19 cellular contexts compared by ENCODE assay signal in genomic region chr1:10816743-10817369, GRCh38. TPM values are rescaled to one million over a fixed set of nuclear protein-coding genes. Genes with fewer than 3 reads are reported as not detected.
A peak's percentile ranks its signal among the peaks of the same experiment; 100 is the strongest.
DNase-seq lines count a peak whose midpoint lies in the region; ATAC-seq, FAIRE-seq and TF ChIP-seq lines count a peak whose summit lies in the region.
"Had no signal": no experiment of that assay in that cellular context is flagged by ENCODE, and none has a peak within 500 bp of the region (broad histone marks: within the 10 kb centered on the region; RNA-seq: fewer than 3 reads in every experiment).

No MANE protein-coding gene starts in this region.

- H3K36me3 ChIP-seq in SK-N-SH (replicated peaks in 1 of 2; ENCODE audit: control insufficient read depth in 1 of 2, insufficient read depth in 2 of 2, low read length in 1 of 2), result no peaks in the 10 kb centered on the region
- no peaks in the 10 kb centered on the region for H3K36me3 ChIP-seq in kidney (ENCODE audit: control insufficient read depth in 1 of 2, insufficient read depth in 2 of 2, low read length in 2 of 2)

- H2AFZ ChIP-seq in SK-N-SH (ENCODE audit: low read depth), result no peak overlapping the region

- peak overlapping the region; percentile 74 for H3K27ac Mint-ChIP-seq in progenitor cell of endocrine pancreas
- H3K27ac Mint-ChIP-seq: CD8-positive, alpha-beta T cell had no signal

- CTCF ChIA-PET in SK-N-SH (lab: Yijun Ruan, JAX) (interaction anchor here (0.6 to 1.4 kb wide), 2 partner anchors 16 to 49 kb away, joined by 3 read pairs; no protein-coding TSS in a partner anchor), RWPE1 (lab: Yijun Ruan, JAX) (no interaction called here)

- POLR2A ChIA-PET in SK-N-SH (lab: Yijun Ruan, JAX), result no interaction called here
- POLR2A ChIA-PET in RWPE1 (lab: Yijun Ruan, JAX; ENCODE audit: low non-redundant PET), result interaction anchor here (0.6 kb wide), 1 partner anchor 296 kb away, joined by 3 read pairs; no protein-coding TSS in a partner anchor

- 47% methylated on average over 8 of the region's 13 CpGs for WGBS in SK-N-SH (ENCODE audit: low lambda C conversion rate)

- intact Hi-C loops in kidney (cut with DNase I), result no loop called here

- no peaks in the 10 kb centered on the region; the same call in 1 of the 2 replicates for H3K27me3 ChIP-seq in SK-N-SH (ENCODE audit: insufficient read depth)

- H3K9me2 ChIP-seq in SK-N-SH, result no peaks in the 10 kb centered on the region

- H3K27ac ChIP-seq in SK-N-SH (ENCODE audit: low read depth in 2 of 2, low read length in 1 of 2) (no peak overlapping the region), RWPE1 (peak overlapping the region; percentile 82), kidney (ENCODE audit: low read depth in 2 of 2, low read length in 2 of 2) (no peak overlapping the region)

- H3K9me3 Mint-ChIP-seq in progenitor cell of endocrine pancreas (ENCODE audit: low read depth), result no peaks in the 10 kb centered on the region
- H3K9me3 Mint-ChIP-seq: CD8-positive, alpha-beta T cell had no signal

- H3K4me1 ChIP-seq in SK-N-SH (ENCODE audit: control insufficient read depth in 1 of 2, insufficient read depth in 2 of 2, low read depth in 1 of 2, low read length in 1 of 2) (no peaks in the 10 kb centered on the region; a peak in 1 of 4 replicates), kidney (ENCODE audit: control insufficient read depth in 1 of 2, insufficient read depth in 1 of 2, low read depth in 1 of 2, low read length in 2 of 2) (no peaks in the 10 kb centered on the region)

- H4K20me1 ChIP-seq in SK-N-SH (ENCODE audit: insufficient read depth), result no peaks in the 10 kb centered on the region

- H3K4me1 Mint-ChIP-seq in progenitor cell of endocrine pancreas (ENCODE audit: low read depth), result peaks cover 20% of the 10 kb centered on the region

- no peaks in the 10 kb centered on the region for H3K36me3 Mint-ChIP-seq in progenitor cell of endocrine pancreas (ENCODE audit: insufficient read depth)
- H3K36me3 Mint-ChIP-seq: CD8-positive, alpha-beta T cell had no signal

- no peaks in the 10 kb centered on the region for H3K9me3 ChIP-seq in SK-N-SH
- no peaks in the 10 kb centered on the region for H3K9me3 ChIP-seq in kidney (ENCODE audit: control insufficient read depth in 1 of 2, low read length in 2 of 2)

- no peaks in the 10 kb centered on the region for H3F3A ChIP-seq in SK-N-SH (replicated peaks; ENCODE audit: insufficient read depth)

- ATAC-seq in SK-N-SH treated with all-trans-retinoic acid at 6 μM for 48 hours, result no peak
- ATAC-seq in HG03175 (IDR thresholded peaks at IDR 0.05; ENCODE audit: unreplicated experiment), result no peak
- ATAC-seq: CD8-positive, alpha-beta T cell had no signal

- H3K27me3 Mint-ChIP-seq in progenitor cell of endocrine pancreas, result peaks cover 18% of the 10 kb centered on the region

- H3K4me3 Mint-ChIP-seq in progenitor cell of endocrine pancreas (ENCODE audit: low read depth), result no peak overlapping the region
- H3K4me3 Mint-ChIP-seq: CD8-positive, alpha-beta T cell had no signal

- H3K9ac ChIP-seq in SK-N-SH, result no peak overlapping the region
- no peak overlapping the region for H3K9ac ChIP-seq in kidney (ENCODE audit: low read length in 2 of 2)

- DNase-seq in SK-N-SH (no peak), RWPE1 (ENCODE audit: low spot score) (no peak), kidney (peak; percentile 38), progenitor cell of endocrine pancreas (ENCODE audit: low spot score, unreplicated experiment) (no peak), NCI-H748 (lab: John Stamatoyannopoulos, UW; ENCODE audit: unreplicated experiment) (no peak), Ammon's horn (ENCODE audit: low spot score) (no peak)
- DNase-seq: 8988T; AML-193; CD8-positive, alpha-beta T cell; COR-L47; DMS153; DMS79 treated with DMSO at 0.1 percent for 48 hours; GDM1; HCEC 1CT; IMR-90 had no signal

- no peak overlapping the region for H3K4me2 ChIP-seq in SK-N-SH

- TF ChIP-seq CTCF in SK-N-SH (IDR thresholded peaks at IDR 0.05) (no peak), RWPE1 (conservative IDR thresholded peaks at IDR 0.05; ENCODE audit: low read depth) (no peak), kidney (IDR thresholded peaks at IDR 0.05; ENCODE audit: borderline replicate concordance, extremely low read depth, insufficient read depth) (no peak), progenitor cell of endocrine pancreas (IDR thresholded peaks at IDR 0.05; ENCODE audit: unreplicated experiment) (no peak)

- H3K4me3 ChIP-seq in SK-N-SH (ENCODE audit: low read depth in 2 of 2, low read length in 1 of 2) (no peak overlapping the region), kidney (ENCODE audit: low read length in 2 of 2) (no peak overlapping the region)

- no peak for TF ChIP-seq EP300 in SK-N-SH (IDR thresholded peaks at IDR 0.05; ENCODE audit: borderline replicate concordance in 1 of 2, low read depth in 1 of 2, low read length in 1 of 2)

- no peaks in the 10 kb centered on the region for H3K79me2 ChIP-seq in SK-N-SH (ENCODE audit: insufficient read depth)

- no peak for TF ChIP-seq RAD21 in SK-N-SH (IDR thresholded peaks at IDR 0.05; ENCODE audit: low read length)

- no peak for FAIRE-seq in kidney (lab: Jason Lieb, UNC)
- FAIRE-seq: D721Med, GM12892 had no signal

TF ChIP-seq in SK-N-SH, 30 proteins besides CTCF, POLR2A, EP300 and RAD21 (continues in another document):
- TF ChIP-seq REST (IDR thresholded peaks at IDR 0.05; ENCODE audit: low read depth, low read length) (peak; percentile 72), MAX (IDR thresholded peaks at IDR 0.05; ENCODE audit: low read depth) (no peak), RCOR1 (IDR thresholded peaks at IDR 0.05; ENCODE audit: low read length) (no peak), RXRA (IDR thresholded peaks at IDR 0.05; ENCODE audit: borderline replicate concordance, low read depth) (no peak)

TF ChIP-seq in SK-N-SH treated with all-trans-retinoic acid at 6 μM for 48 hours, 23 proteins besides CTCF, POLR2A, EP300 and RAD21 (continues in another document):
- TF ChIP-seq PATZ1 (CRISPR knock-in tag; IDR thresholded peaks at IDR 0.05; ENCODE audit: borderline replicate concordance) (no peak), ZNF70 (CRISPR knock-in tag; IDR thresholded peaks at IDR 0.05) (no peak), CSDC2 (CRISPR knock-in tag; IDR thresholded peaks at IDR 0.05) (no peak), TCF4 (CRISPR knock-in tag; IDR thresholded peaks at IDR 0.05; ENCODE audit: borderline replicate concordance) (no peak), ESRRG (CRISPR knock-in tag; IDR thresholded peaks at IDR 0.05) (no peak), ZFP3 (CRISPR knock-in tag; IDR thresholded peaks at IDR 0.05) (no peak)
- TF ChIP-seq, protein P1, sequence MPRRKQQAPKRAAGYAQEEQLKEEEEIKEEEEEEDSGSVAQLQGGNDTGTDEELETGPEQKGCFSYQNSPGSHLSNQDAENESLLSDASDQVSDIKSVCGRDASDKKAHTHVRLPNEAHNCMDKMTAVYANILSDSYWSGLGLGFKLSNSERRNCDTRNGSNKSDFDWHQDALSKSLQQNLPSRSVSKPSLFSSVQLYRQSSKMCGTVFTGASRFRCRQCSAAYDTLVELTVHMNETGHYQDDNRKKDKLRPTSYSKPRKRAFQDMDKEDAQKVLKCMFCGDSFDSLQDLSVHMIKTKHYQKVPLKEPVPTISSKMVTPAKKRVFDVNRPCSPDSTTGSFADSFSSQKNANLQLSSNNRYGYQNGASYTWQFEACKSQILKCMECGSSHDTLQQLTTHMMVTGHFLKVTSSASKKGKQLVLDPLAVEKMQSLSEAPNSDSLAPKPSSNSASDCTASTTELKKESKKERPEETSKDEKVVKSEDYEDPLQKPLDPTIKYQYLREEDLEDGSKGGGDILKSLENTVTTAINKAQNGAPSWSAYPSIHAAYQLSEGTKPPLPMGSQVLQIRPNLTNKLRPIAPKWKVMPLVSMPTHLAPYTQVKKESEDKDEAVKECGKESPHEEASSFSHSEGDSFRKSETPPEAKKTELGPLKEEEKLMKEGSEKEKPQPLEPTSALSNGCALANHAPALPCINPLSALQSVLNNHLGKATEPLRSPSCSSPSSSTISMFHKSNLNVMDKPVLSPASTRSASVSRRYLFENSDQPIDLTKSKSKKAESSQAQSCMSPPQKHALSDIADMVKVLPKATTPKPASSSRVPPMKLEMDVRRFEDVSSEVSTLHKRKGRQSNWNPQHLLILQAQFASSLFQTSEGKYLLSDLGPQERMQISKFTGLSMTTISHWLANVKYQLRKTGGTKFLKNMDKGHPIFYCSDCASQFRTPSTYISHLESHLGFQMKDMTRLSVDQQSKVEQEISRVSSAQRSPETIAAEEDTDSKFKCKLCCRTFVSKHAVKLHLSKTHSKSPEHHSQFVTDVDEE (CRISPR knock-in tag; IDR thresholded peaks at IDR 0.05), result no peak
- TF ChIP-seq, protein P2, sequence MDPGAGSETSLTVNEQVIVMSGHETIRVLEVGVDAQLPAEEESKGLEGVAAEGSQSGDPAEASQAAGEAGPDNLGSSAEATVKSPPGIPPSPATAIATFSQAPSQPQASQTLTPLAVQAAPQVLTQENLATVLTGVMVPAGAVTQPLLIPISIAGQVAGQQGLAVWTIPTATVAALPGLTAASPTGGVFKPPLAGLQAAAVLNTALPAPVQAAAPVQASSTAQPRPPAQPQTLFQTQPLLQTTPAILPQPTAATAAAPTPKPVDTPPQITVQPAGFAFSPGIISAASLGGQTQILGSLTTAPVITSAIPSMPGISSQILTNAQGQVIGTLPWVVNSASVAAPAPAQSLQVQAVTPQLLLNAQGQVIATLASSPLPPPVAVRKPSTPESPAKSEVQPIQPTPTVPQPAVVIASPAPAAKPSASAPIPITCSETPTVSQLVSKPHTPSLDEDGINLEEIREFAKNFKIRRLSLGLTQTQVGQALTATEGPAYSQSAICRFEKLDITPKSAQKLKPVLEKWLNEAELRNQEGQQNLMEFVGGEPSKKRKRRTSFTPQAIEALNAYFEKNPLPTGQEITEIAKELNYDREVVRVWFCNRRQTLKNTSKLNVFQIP (CRISPR knock-in tag; IDR thresholded peaks at IDR 0.05; ENCODE audit: borderline replicate concordance, low read depth), result no peak

RNA-seq across cellular contexts. Expression of gene CASZ1, which starts 20.4 kb away (rescaled TPM):
- polyA plus RNA-seq in SK-N-SH (2012; rRNA removed) (0.37 and 0.51 TPM in 2 replicates), kidney (ENCODE audit: insufficient read depth, low read depth, low replicate concordance) (10.1 TPM)
- polyA plus RNA-seq in SK-N-SH (2012; cell fraction: cytosol; rRNA removed), result 0.21 and 0.41 TPM in 2 replicates
- 1.0 and 1.4 TPM in 2 replicates for polyA plus RNA-seq in SK-N-SH (2012; cell fraction: nucleus; rRNA removed)
- total RNA-seq in kidney (33.0 TPM), progenitor cell of endocrine pancreas (23.6 and 28.5 TPM in 2 replicates)
